ENCODE assay signal across 27 cellular contexts in the genomic region with DNA sequence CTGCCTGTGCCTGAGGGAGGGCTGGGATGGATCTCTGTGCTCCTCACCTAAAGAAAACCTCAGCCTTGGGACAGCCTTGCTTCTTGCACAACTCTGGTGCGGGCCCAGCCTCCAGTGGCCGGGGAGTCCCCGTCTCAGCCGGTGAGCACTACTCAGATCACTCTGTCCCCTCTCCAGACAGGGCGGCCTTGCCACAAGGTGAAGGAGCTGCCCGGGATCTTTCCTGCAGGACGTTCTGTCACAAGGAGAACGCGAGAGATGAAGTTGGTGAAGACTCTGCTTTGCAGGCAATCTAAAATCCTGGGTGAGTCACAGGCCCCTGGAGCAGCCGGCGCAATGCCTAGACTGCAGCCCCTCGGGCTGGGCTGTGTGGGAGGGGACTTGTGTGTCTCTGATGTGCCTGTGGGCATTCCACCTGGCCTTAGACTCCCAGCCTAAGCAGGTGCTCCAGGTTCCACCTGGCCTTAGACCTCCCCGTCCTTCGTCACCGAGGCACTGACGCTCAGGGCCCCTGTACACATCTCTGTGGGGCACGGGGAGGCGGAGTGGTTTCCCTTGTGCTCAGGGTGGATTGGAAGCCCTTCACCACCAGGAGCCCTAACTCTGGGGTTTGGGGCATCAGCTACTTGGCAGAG. TPM values are rescaled to one million over a fixed set of nuclear protein-coding genes. Genes with fewer than 3 reads are reported as not detected.
"Had no signal": no experiment of that assay in that cellular context is flagged by ENCODE, and none has a peak within 500 bp of the region (broad histone marks: within the 10 kb centered on the region; RNA-seq: fewer than 3 reads in every experiment).

No MANE protein-coding gene starts in this region.

- H3K36me3 ChIP-seq: heart left ventricle, left lung, neutrophil, stomach, thoracic aorta, transverse colon had no signal

- H3K4me1 ChIP-seq: heart left ventricle, left lung, psoas muscle, stomach, transverse colon had no signal

- H3K4me3 ChIP-seq: coronary artery, heart left ventricle, left lung, lung, psoas muscle, stomach, thoracic aorta, transverse colon had no signal

- H3K4me3 Mint-ChIP-seq: endodermal cell, nephron progenitor cell had no signal

- FAIRE-seq: endothelial cell of umbilical vein, islet of Langerhans had no signal

- H3K27ac Mint-ChIP-seq: endodermal cell, nephron progenitor cell had no signal

- ATAC-seq: left lung, psoas muscle, sciatic nerve had no signal

- H3K9me3 Mint-ChIP-seq: endodermal cell had no signal

- H3K9me3 ChIP-seq: neutrophil, psoas muscle, thoracic aorta, transverse colon had no signal

- H3K4me1 Mint-ChIP-seq: endodermal cell had no signal

- H3K27ac ChIP-seq: coronary artery, heart left ventricle, left lung, neutrophil, psoas muscle, stomach, thoracic aorta, transverse colon had no signal

- DNase-seq: effector CD4-positive, alpha-beta T cell; endodermal cell; erythroblast; foreskin melanocyte; hypothalamus; left lung; mesenchymal stem cell; midbrain; nephron progenitor cell; retina; stimulated activated CD4-positive, alpha-beta T cell treated with anti-CD3 and anti-CD28 coated beads, Interleukin-12 subunit alpha, Interleukin-12 subunit beta, amount 100 ng/mL, for 4 hours; stimulated activated naive CD4-positive, alpha-beta T cell; stomach; substantia nigra; transverse colon had no signal

RNA-seq across cellular contexts. Expression of gene IRX4, which starts 15.2 kb away (rescaled TPM):
- total RNA-seq: dermis microvascular lymphatic vessel endothelial cell, endothelial cell of umbilical vein, left lung, lung, osteoblast, sciatic nerve, stomach, thoracic aorta, transverse colon, urinary bladder had no signal
- polyA plus RNA-seq: endothelial cell of umbilical vein, urinary bladder had no signal
